In the genomic region with DNA sequence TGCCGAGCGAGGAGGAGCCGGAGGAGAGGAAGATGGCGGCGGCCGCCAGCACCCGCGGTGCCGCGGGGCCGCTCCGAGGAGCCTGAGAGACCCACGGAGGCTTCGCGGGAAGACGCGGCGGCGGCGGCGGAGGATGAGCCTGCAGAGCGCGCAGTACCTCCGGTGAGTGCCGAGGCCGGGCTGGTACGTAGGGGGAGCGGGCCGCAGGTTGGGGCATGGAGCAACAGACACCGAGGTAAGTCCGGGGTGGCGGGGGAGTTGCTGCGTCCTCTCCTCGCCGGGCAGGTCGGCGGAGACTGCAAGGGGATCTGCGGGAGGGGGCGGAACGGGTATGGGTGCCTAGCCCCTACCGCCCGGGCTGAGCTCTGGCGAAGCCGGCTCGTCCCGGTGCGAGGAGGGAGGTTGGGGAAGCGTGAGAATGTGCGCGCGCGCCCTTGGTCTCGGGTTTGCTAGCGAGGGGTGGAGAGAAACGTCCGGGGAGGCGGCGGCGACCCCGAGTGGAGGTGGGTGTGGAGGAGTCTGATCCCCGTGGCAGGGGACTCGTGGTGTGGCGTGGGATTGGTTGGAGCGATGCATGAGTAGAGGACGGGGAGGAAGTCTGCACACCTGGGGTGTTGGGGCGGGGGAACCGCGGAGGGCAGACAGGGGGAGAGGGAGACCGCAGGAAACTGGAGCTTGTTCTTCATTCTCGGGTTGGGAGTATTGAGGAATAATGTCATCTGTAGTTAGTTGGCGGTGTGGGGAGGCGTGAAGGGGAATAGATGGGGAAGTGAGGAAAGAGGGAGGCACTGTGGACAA, we compare ENCODE assay signal across 8 cellular contexts. TPM values are rescaled to one million over a fixed set of nuclear protein-coding genes. Genes with fewer than 3 reads are reported as not detected.
A peak's percentile ranks its signal among the peaks of the same experiment; 100 is the strongest.
DNase-seq lines count a peak whose midpoint lies in the region; ATAC-seq, FAIRE-seq and TF ChIP-seq lines count a peak whose summit lies in the region.

A gene with protein sequence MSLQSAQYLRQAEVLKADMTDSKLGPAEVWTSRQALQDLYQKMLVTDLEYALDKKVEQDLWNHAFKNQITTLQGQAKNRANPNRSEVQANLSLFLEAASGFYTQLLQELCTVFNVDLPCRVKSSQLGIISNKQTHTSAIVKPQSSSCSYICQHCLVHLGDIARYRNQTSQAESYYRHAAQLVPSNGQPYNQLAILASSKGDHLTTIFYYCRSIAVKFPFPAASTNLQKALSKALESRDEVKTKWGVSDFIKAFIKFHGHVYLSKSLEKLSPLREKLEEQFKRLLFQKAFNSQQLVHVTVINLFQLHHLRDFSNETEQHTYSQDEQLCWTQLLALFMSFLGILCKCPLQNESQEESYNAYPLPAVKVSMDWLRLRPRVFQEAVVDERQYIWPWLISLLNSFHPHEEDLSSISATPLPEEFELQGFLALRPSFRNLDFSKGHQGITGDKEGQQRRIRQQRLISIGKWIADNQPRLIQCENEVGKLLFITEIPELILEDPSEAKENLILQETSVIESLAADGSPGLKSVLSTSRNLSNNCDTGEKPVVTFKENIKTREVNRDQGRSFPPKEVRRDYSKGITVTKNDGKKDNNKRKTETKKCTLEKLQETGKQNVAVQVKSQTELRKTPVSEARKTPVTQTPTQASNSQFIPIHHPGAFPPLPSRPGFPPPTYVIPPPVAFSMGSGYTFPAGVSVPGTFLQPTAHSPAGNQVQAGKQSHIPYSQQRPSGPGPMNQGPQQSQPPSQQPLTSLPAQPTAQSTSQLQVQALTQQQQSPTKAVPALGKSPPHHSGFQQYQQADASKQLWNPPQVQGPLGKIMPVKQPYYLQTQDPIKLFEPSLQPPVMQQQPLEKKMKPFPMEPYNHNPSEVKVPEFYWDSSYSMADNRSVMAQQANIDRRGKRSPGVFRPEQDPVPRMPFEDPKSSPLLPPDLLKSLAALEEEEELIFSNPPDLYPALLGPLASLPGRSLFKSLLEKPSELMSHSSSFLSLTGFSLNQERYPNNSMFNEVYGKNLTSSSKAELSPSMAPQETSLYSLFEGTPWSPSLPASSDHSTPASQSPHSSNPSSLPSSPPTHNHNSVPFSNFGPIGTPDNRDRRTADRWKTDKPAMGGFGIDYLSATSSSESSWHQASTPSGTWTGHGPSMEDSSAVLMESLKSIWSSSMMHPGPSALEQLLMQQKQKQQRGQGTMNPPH (plus strand): TSS at position 12 of the 798 bp plus-strand sequence. CDS start 122 bp downstream, at position 134.

- peaks cover 53% of the 10 kb centered on the region for H3K79me2 ChIP-seq in GM12878 (ENCODE audit: control insufficient read depth, insufficient read depth, low read length)

- intact Hi-C loops in GM12878 (cut with micrococcal nuclease; ENCODE audit: unreplicated experiment), result loop anchor here (5.0 to 10.0 kb wide), 6 partner anchors 135 to 508 kb away; partner anchors contain the start of gene LAMC1

- H3K4me3 ChIP-seq in BLaER1 treated with 17β-estradiol and CSF1 and Interleukin-3, amounts not matched to agents 10 nM and 100 nM, result peak within 1 kb of the TSS; percentile 88 to 100 (median 98)
- H3K4me3 ChIP-seq in GM12878, result peak within 1 kb of the TSS; percentile 87
- H3K4me3 ChIP-seq in iPS-18c (ENCODE audit: insufficient read depth, low read depth, low read length), result peak within 1 kb of the TSS; percentile 89
- H3K4me3 ChIP-seq in small intestine (ENCODE audit: low read depth in 1 of 2, low read length in 2 of 2), result peak within 1 kb of the TSS; percentile 98

- BruUV-seq in GM12878 (replicated peaks; lab: Mats Ljungman, UMichigan), result no TSS peak

- H3K4me1 ChIP-seq in BLaER1 treated with 17β-estradiol and CSF1 and Interleukin-3, amounts not matched to agents 10 nM and 100 nM, result peaks cover 40 to 59% (median 51%) of the 10 kb centered on the region in 10 experiments
- peaks cover 13% of the 10 kb centered on the region for H3K4me1 ChIP-seq in GM12878 (ENCODE audit: control insufficient read depth, insufficient read depth, low read length)
- H3K4me1 ChIP-seq in small intestine (ENCODE audit: control insufficient read depth in 2 of 2, insufficient read depth in 1 of 2, low read depth in 1 of 2, low read length in 1 of 2), result peaks cover 0 to 1% of the 10 kb centered on the region in 2 donors

- SMC1A ChIA-PET in GM12878 (lab: Charles Lee; ENCODE audit: uncharacterized antibody, unreplicated experiment), result interaction anchor here (0.7 to 7.6 kb wide), 11 partner anchors 10 to 160 kb away, joined by 3 to 69 read pairs (median 5); no protein-coding TSS in a partner anchor

- CTCF ChIA-PET in GM12878 (lab: Yijun Ruan, JAX), result interaction anchor here (0.8 to 2.2 kb wide), 6 partner anchors 106 to 442 kb away, joined by 3 to 6 read pairs (median 3); no protein-coding TSS in a partner anchor

- no peak for DNase-seq in GM19239 (ENCODE audit: insufficient read length, low spot score)
- DNase-seq in T follicular helper cell (ENCODE audit: low read depth), result peak; percentile 44
- no peak for DNase-seq in GM12878 (ENCODE audit: low read depth, low spot score)
- peak; percentile 33 for DNase-seq in small intestine
- no peak for DNase-seq in NCI-H1048 (lab: John Stamatoyannopoulos, UW)

- H3K9me3 ChIP-seq in BLaER1 treated with 17β-estradiol and CSF1 and Interleukin-3, amounts not matched to agents 10 nM and 100 nM (replicated peaks in 1 of 11), result no peaks in the 10 kb centered on the region
- no peaks in the 10 kb centered on the region for H3K9me3 ChIP-seq in GM12878 (replicated peaks; ENCODE audit: control insufficient read depth, insufficient read depth, low read length)
- H3K9me3 ChIP-seq in iPS-18c (ENCODE audit: control insufficient read depth, insufficient read depth, low read length), result no peaks in the 10 kb centered on the region
- H3K9me3 ChIP-seq in small intestine (ENCODE audit: control insufficient read depth, low read depth), result no peaks in the 10 kb centered on the region

- H3K9ac ChIP-seq in BLaER1 treated with 17β-estradiol and CSF1 and Interleukin-3, amounts not matched to agents 10 nM and 100 nM, result peak within 1 kb of the TSS; percentile 95 to 99 (median 99)
- H3K9ac ChIP-seq in GM12878 (ENCODE audit: control insufficient read depth, insufficient read depth, low read length), result peak within 1 kb of the TSS; percentile 93

- RAD21 ChIA-PET in GM12878 (lab: Charles Lee; ENCODE audit: unreplicated experiment), result interaction anchor here (0.6 to 2.2 kb wide), 11 partner anchors 10 to 997 kb away, joined by 3 to 8 read pairs (median 3); no protein-coding TSS in a partner anchor

- peak; percentile 14 for ATAC-seq in HG03460 (IDR thresholded peaks at IDR 0.05; ENCODE audit: unreplicated experiment)
- peak; percentile 5 for ATAC-seq in GM12878

- FAIRE-seq in GM19239 (lab: Jason Lieb, UNC) (peak; percentile 31), GM12878 (lab: Jason Lieb, UNC) (no peak), small intestine (lab: Jason Lieb, UNC) (no peak)

- H3K4me2 ChIP-seq in BLaER1 treated with 17β-estradiol and CSF1 and Interleukin-3, amounts not matched to agents 10 nM and 100 nM, result peak within 1 kb of the TSS; percentile 87 to 98 (median 94)
- peak within 1 kb of the TSS; percentile 99 for H3K4me2 ChIP-seq in GM12878 (ENCODE audit: control insufficient read depth, insufficient read depth)

- peaks cover 0 to 29% (median 13%) of the 10 kb centered on the region in 11 experiments; a peak in 13 of 22 replicates for H3K36me3 ChIP-seq in BLaER1 treated with 17β-estradiol and CSF1 and Interleukin-3, amounts not matched to agents 10 nM and 100 nM
- H3K36me3 ChIP-seq in GM12878 (ENCODE audit: control insufficient read depth in 2 of 2, insufficient read depth in 2 of 2, low read length in 1 of 2) (no peaks in the 10 kb centered on the region; a peak in 1 of 4 replicates), small intestine (ENCODE audit: control insufficient read depth in 2 of 2, insufficient read depth in 2 of 2, low read length in 2 of 2) (no peaks in the 10 kb centered on the region)

- peaks cover 10 to 41% (median 23%) of the 10 kb centered on the region in 11 experiments; a peak in 16 of 22 replicates for H4K20me1 ChIP-seq in BLaER1 treated with 17β-estradiol and CSF1 and Interleukin-3, amounts not matched to agents 10 nM and 100 nM
- no peaks in the 10 kb centered on the region for H4K20me1 ChIP-seq in GM12878 (ENCODE audit: control insufficient read depth, insufficient read depth)

- no peak for TF ChIP-seq RAD21 in GM12878 (IDR thresholded peaks at IDR 0.05; ENCODE audit: insufficient read depth, low read depth, low read length)

- POLR2A ChIA-PET in GM12878 (lab: Charles Lee), result interaction anchor here (1.0 to 1.9 kb wide), 4 partner anchors 9 to 132 kb away, joined by 3 to 6 read pairs (median 4); no protein-coding TSS in a partner anchor

- WGBS in GM12878 (ENCODE audit: insufficient coverage, insufficient replicate concordance, low lambda C conversion rate, missing lambda C conversion rate), result under 1% methylated on average over 61 of the region's 72 CpGs
- WGBS in small intestine, 3 donors, result 0% methylated on average over 57 to 72 of the region's 72 CpGs

- TF ChIP-seq CTCF in GM12878 (IDR thresholded peaks at IDR 0.05 in 2 of 3, conservative IDR thresholded peaks at IDR 0.05 in 1 of 3; ENCODE audit: control insufficient read depth in 2 of 3, extremely low read depth in 1 of 3, insufficient read depth in 1 of 3, low read depth in 3 of 3, low read length in 3 of 3), result no peak

- H2AFZ ChIP-seq in GM12878 (ENCODE audit: control insufficient read depth, low read depth, low read length), result peak within 1 kb of the TSS; percentile 92

- in situ Hi-C loops in GM12878 (cut with MboI), result loop anchor here (10.0 kb wide), 1 partner anchor 152 kb away; no protein-coding TSS in a partner anchor

- H3K27ac ChIP-seq in BLaER1 treated with 17β-estradiol and CSF1 and Interleukin-3, amounts not matched to agents 10 nM and 100 nM, result peak within 1 kb of the TSS; percentile 98 to 100 (median 99)
- H3K27ac ChIP-seq in GM12878 (ENCODE audit: control insufficient read depth, insufficient read depth) (peak within 1 kb of the TSS; percentile 99), small intestine (ENCODE audit: low read depth in 1 of 2, low read length in 1 of 2) (peak within 1 kb of the TSS; percentile 96 to 99)

- TF ChIP-seq EP300 in GM12878 (IDR thresholded peaks at IDR 0.05; ENCODE audit: borderline replicate concordance in 1 of 2, control insufficient read depth in 1 of 2, low read depth in 2 of 2, low read length in 2 of 2), result no peak

- H3K27me3 ChIP-seq in BLaER1 treated with 17β-estradiol and CSF1 and Interleukin-3, amounts not matched to agents 10 nM and 100 nM, result no peaks in the 10 kb centered on the region
- H3K27me3 ChIP-seq in GM12878 (replicated peaks in 1 of 2; ENCODE audit: control insufficient read depth in 2 of 2, insufficient read depth in 2 of 2, low read length in 1 of 2) (no peaks in the 10 kb centered on the region), small intestine (ENCODE audit: control insufficient read depth in 2 of 2, insufficient read depth in 2 of 2, low read length in 2 of 2) (no peaks in the 10 kb centered on the region)

- peak; percentile 83 for TF ChIP-seq POLR2A in GM12878 (IDR thresholded peaks at IDR 0.05; ENCODE audit: low read depth, low read length)

RNA-seq across cellular contexts. Expression of the gene that starts here (rescaled TPM):
- total RNA-seq in GM12878 (2013; cell fraction: nucleolus; rRNA removed), result 105 and 123 TPM in 2 replicates
- total RNA-seq in GM12878 (2014; rRNA removed) (19.0 and 20.6 TPM in 2 replicates), GM12878 (2014; rRNA removed; fragmentation: Illumina TruSeq; extraction: Trizol) (25.2 and 28.1 TPM in 2 replicates), GM12878 (2021) (63.9 and 65.4 TPM in 2 replicates)
- polyA plus RNA-seq in GM12878 (2011; ENCODE audit: low read depth), result 20.9 TPM
- polyA plus RNA-seq in GM12878 (2011; rRNA removed) (55.4 and 60.0 TPM in 2 replicates), GM12878 (2014; fragmentation: Illumina TruSeq; extraction: Trizol) (58.1 and 69.1 TPM in 2 replicates), GM12878 (2014; fragmentation: Nextera tagmentation; extraction: Ambion mirVana) (10 to 100 TPM in 1 of 2 experiments, 1 to 10 TPM in 1; 9.5 to 11.2 TPM), GM12878 (2014; rRNA removed) (38.4 and 40.0 TPM in 2 replicates), GM12878 (2016; fragmentation: Nextera tagmentation; extraction: Ambion mirVana) (10 to 100 TPM; 46.9 to 53.5 TPM), small intestine (10 to 100 TPM; 18.4 to 22.4 (median 22.1) TPM)
- polyA plus RNA-seq in GM12878 (2011; cell fraction: cytosol; rRNA removed), result 46.6 and 47.8 TPM in 2 replicates
- polyA plus RNA-seq in GM12878 (2011; cell fraction: nucleus; rRNA removed), result 82.9 and 101 TPM in 2 replicates
- 27.0 and 27.5 TPM in 2 replicates for polyA plus RNA-seq in GM12878 (2012)
- 70.6 and 107 TPM in 2 replicates for polyA minus RNA-seq in GM12878 (2011; rRNA and poly(A)+ RNA removed)
- 20.8 and 26.2 TPM in 2 replicates for polyA minus RNA-seq in GM12878 (2011; cell fraction: cytosol; rRNA and poly(A)+ RNA removed)
- polyA minus RNA-seq in GM12878 (2011; cell fraction: nucleus; rRNA and poly(A)+ RNA removed), result 66.0 and 106 TPM in 2 replicates

Comparison
In these comparisons a context has a peak if more than half of its experiments do, and no peak if none do; other contexts are left out.
1. DNase-seq: peak in T follicular helper cell (single experiment) and small intestine (single experiment); none in GM19239 (single experiment), GM12878 (single experiment) and NCI-H1048 (single experiment).
2. Peak in every context shown above with its lines, with median percentiles within 50 percentile points of each other: H3K27ac ChIP-seq and H3K4me3 ChIP-seq.